In genomic region chr17:75404223-75404738, GRCh38 we compare ENCODE assay signal across 1 cellular context.
TF ChIP-seq lines count a peak whose summit lies in the region.

No MANE protein-coding gene starts in this region.

TF ChIP-seq in HepG2, 621 proteins besides CTCF, POLR2A, EP300 and RAD21 (continues in another document):
- TF ChIP-seq PLRG1 (conservative IDR thresholded peaks at IDR 0.05) (no peak), POLR2AphosphoS5 (IDR thresholded peaks at IDR 0.05; ENCODE audit: low read depth, low read length) (no peak), ZNF740 (CRISPR knock-in tag; IDR thresholded peaks at IDR 0.05) (peak; percentile 52; the same call in 1 of the 2 replicates), ZNF335 (CRISPR knock-in tag; IDR thresholded peaks at IDR 0.05) (0 out of 2 replicates have a peak, but pooled peaks have one; percentile 76), DMAP1 (CRISPR knock-in tag; IDR thresholded peaks at IDR 0.05) (peak; percentile 28; the same call in 1 of the 2 replicates), AHDC1 (CRISPR knock-in tag; IDR thresholded peaks at IDR 0.05; ENCODE audit: borderline replicate concordance) (peak; percentile 27; the same call in 1 of the 2 replicates), NCOA5 (CRISPR knock-in tag; IDR thresholded peaks at IDR 0.05) (no peak), CBFB (CRISPR knock-in tag; IDR thresholded peaks at IDR 0.05) (0 out of 2 replicates have a peak, but pooled peaks have one; percentile 8), PRMT3 (CRISPR knock-in tag; IDR thresholded peaks at IDR 0.05; ENCODE audit: borderline replicate concordance, low read depth) (no peak), FOXK2 (IDR thresholded peaks at IDR 0.05) (0 out of 2 replicates have a peak, but pooled peaks have one; percentile 9), JUND (CRISPR knock-in tag; IDR thresholded peaks at IDR 0.05) (no peak), THAP11 (CRISPR knock-in tag; IDR thresholded peaks at IDR 0.05) (peak; percentile 55), ZFP82 (CRISPR knock-in tag; IDR thresholded peaks at IDR 0.05; ENCODE audit: borderline replicate concordance) (peak; percentile 13; the same call in 1 of the 2 replicates), CCDC6 (CRISPR knock-in tag; IDR thresholded peaks at IDR 0.05) (0 out of 2 replicates have a peak, but pooled peaks have one; percentile 10), ZNF326 (CRISPR knock-in tag; IDR thresholded peaks at IDR 0.05; ENCODE audit: borderline replicate concordance) (no peak), SMAD3 (CRISPR knock-in tag; IDR thresholded peaks at IDR 0.05) (0 out of 2 replicates have a peak, but pooled peaks have one; percentile 14), STAG1 (CRISPR knock-in tag; IDR thresholded peaks at IDR 0.05) (peak; percentile 95), E2F2 (CRISPR knock-in tag; IDR thresholded peaks at IDR 0.05; ENCODE audit: borderline replicate concordance) (0 out of 2 replicates have a peak, but pooled peaks have one; percentile 62), HOXA5 (CRISPR knock-in tag; IDR thresholded peaks at IDR 0.05) (peak; percentile 69), ZFP37 (CRISPR knock-in tag; IDR thresholded peaks at IDR 0.05; ENCODE audit: borderline replicate concordance) (0 out of 2 replicates have a peak, but pooled peaks have one; percentile 23), MXD1 (CRISPR knock-in tag; IDR thresholded peaks at IDR 0.05) (no peak), ZNF674 (CRISPR knock-in tag; IDR thresholded peaks at IDR 0.05; ENCODE audit: low read depth) (no peak), ZBTB43 (CRISPR knock-in tag; conservative IDR thresholded peaks at IDR 0.05) (0 out of 2 replicates have a peak, but pooled peaks have one; percentile 25), PLSCR1 (CRISPR knock-in tag; IDR thresholded peaks at IDR 0.05; ENCODE audit: borderline replicate concordance) (no peak), RFX5 (IDR thresholded peaks at IDR 0.05; ENCODE audit: low read depth, low read length) (no peak), PATZ1 (CRISPR knock-in tag; IDR thresholded peaks at IDR 0.05) (peak; percentile 52), ZNF501 (CRISPR knock-in tag; IDR thresholded peaks at IDR 0.05) (peak; percentile 64; the same call in 1 of the 2 replicates), IRF9 (CRISPR knock-in tag; IDR thresholded peaks at IDR 0.05; ENCODE audit: borderline replicate concordance) (no peak), ELF1 (CRISPR knock-in tag; IDR thresholded peaks at IDR 0.05) (no peak), ZNF33A (CRISPR knock-in tag; IDR thresholded peaks at IDR 0.05; ENCODE audit: borderline replicate concordance) (no peak), ZKSCAN1 (IDR thresholded peaks at IDR 0.05; ENCODE audit: low read length) (no peak), TFDP1 (CRISPR knock-in tag; IDR thresholded peaks at IDR 0.05; ENCODE audit: borderline replicate concordance) (peak; percentile 6; the same call in 1 of the 2 replicates), CHCHD3 (CRISPR knock-in tag; IDR thresholded peaks at IDR 0.05) (0 out of 2 replicates have a peak, but pooled peaks have one; percentile 37), ZNF800 (CRISPR knock-in tag; IDR thresholded peaks at IDR 0.05) (0 out of 2 replicates have a peak, but pooled peaks have one; percentile 46), EEA1 (CRISPR knock-in tag; IDR thresholded peaks at IDR 0.05; ENCODE audit: borderline replicate concordance) (no peak), ZNF124 (CRISPR knock-in tag; IDR thresholded peaks at IDR 0.05) (0 out of 2 replicates have a peak, but pooled peaks have one; percentile 18), ZMYM2 (CRISPR knock-in tag; IDR thresholded peaks at IDR 0.05) (no peak; the same call in 1 of the 2 replicates), ZNF878 (CRISPR knock-in tag; IDR thresholded peaks at IDR 0.05) (0 out of 2 replicates have a peak, but pooled peaks have one; percentile 31), ZNF629 (CRISPR knock-in tag; conservative IDR thresholded peaks at IDR 0.05) (0 out of 2 replicates have a peak, but pooled peaks have one; percentile 14), SP140L (CRISPR knock-in tag; IDR thresholded peaks at IDR 0.05; ENCODE audit: borderline replicate concordance) (no peak), PTBP1 (IDR thresholded peaks at IDR 0.05; ENCODE audit: low read depth, low read length, poor library complexity, severe bottlenecking) (no peak), ZNF556 (CRISPR knock-in tag; IDR thresholded peaks at IDR 0.05; ENCODE audit: borderline replicate concordance) (0 out of 2 replicates have a peak, but pooled peaks have one; percentile 50), ARID3A (IDR thresholded peaks at IDR 0.05; ENCODE audit: low read depth, low read length) (peak; percentile 59; the same call in 1 of the 2 replicates), ZBTB7B (CRISPR knock-in tag; IDR thresholded peaks at IDR 0.05) (0 out of 2 replicates have a peak, but pooled peaks have one; percentile 25), SAP130 (CRISPR knock-in tag; IDR thresholded peaks at IDR 0.05; ENCODE audit: low read depth) (peak; percentile 69; the same call in 1 of the 2 replicates)
